In genomic region chr1:96721382-96722160, GRCh38 we compare ENCODE assay signal across 8 cellular contexts. TPM values are rescaled to one million over a fixed set of nuclear protein-coding genes. Genes with fewer than 3 reads are reported as not detected.
DNase-seq lines count a peak whose midpoint lies in the region; ATAC-seq and TF ChIP-seq lines count a peak whose summit lies in the region.

A gene with protein sequence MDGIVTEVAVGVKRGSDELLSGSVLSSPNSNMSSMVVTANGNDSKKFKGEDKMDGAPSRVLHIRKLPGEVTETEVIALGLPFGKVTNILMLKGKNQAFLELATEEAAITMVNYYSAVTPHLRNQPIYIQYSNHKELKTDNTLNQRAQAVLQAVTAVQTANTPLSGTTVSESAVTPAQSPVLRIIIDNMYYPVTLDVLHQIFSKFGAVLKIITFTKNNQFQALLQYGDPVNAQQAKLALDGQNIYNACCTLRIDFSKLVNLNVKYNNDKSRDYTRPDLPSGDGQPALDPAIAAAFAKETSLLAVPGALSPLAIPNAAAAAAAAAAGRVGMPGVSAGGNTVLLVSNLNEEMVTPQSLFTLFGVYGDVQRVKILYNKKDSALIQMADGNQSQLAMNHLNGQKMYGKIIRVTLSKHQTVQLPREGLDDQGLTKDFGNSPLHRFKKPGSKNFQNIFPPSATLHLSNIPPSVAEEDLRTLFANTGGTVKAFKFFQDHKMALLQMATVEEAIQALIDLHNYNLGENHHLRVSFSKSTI (plus strand): TSS chr1:96721784. CDS start chr1:96721865, 81 bp downstream.

- ATAC-seq in GM21786 (IDR thresholded peaks at IDR 0.05; ENCODE audit: unreplicated experiment), result peak; percentile 94
- ATAC-seq in natural killer cell treated with Interleukin-12 subunit alpha and Interleukin-12 subunit beta and Interleukin-15 and Interleukin-18, amount 100 ng/mL, for 72 hours, result peak; percentile 96 to 97
- ATAC-seq in stimulated activated naive CD8-positive, alpha-beta T cell treated with anti-CD3 and anti-CD28 coated beads, Interleukin-15, Interleukin-2, amounts not matched to agents 100 U/mL and 50 U/mL, for 24 hours, result peak; percentile 91

- H3K36me3 Mint-ChIP-seq in activated T-helper 2 cell treated with anti-CD3 and anti-CD28 coated beads, Interferon-gamma antibody, Interleukin-2, Interleukin-4, amounts not matched to agents 10 μg/mL and 5 μg/mL and 100 μg/mL, durations not matched to agents 14 hours and 24 hours and 36 hours (ENCODE audit: low read depth), result peaks cover 22% of the 10 kb centered on the region
- peaks cover 10% of the 10 kb centered on the region for H3K36me3 Mint-ChIP-seq in natural killer cell treated with Interleukin-12 subunit alpha and Interleukin-12 subunit beta and Interleukin-15 and Interleukin-18, amount 100 ng/mL, for 72 hours

- no peaks in the 10 kb centered on the region for H3K9me3 Mint-ChIP-seq in activated T-helper 2 cell treated with anti-CD3 and anti-CD28 coated beads, Interferon-gamma antibody, Interleukin-2, Interleukin-4, amounts not matched to agents 10 μg/mL and 5 μg/mL and 100 μg/mL, durations not matched to agents 14 hours and 24 hours and 36 hours
- no peaks in the 10 kb centered on the region for H3K9me3 Mint-ChIP-seq in natural killer cell treated with Interleukin-12 subunit alpha and Interleukin-12 subunit beta and Interleukin-15 and Interleukin-18, amount 100 ng/mL, for 72 hours

- peak within 1 kb of the TSS; percentile 95 for H3K4me3 Mint-ChIP-seq in activated T-helper 2 cell treated with anti-CD3 and anti-CD28 coated beads, Interferon-gamma antibody, Interleukin-2, Interleukin-4, amounts not matched to agents 10 μg/mL and 5 μg/mL and 100 μg/mL, durations not matched to agents 14 hours and 24 hours and 36 hours (ENCODE audit: low read depth)
- peak within 1 kb of the TSS; percentile 100 for H3K4me3 Mint-ChIP-seq in natural killer cell treated with Interleukin-12 subunit alpha and Interleukin-12 subunit beta and Interleukin-15 and Interleukin-18, amount 100 ng/mL, for 72 hours

- H3K27ac Mint-ChIP-seq in activated T-helper 2 cell treated with anti-CD3 and anti-CD28 coated beads, Interferon-gamma antibody, Interleukin-2, Interleukin-4, amounts not matched to agents 10 μg/mL and 5 μg/mL and 100 μg/mL, durations not matched to agents 14 hours and 24 hours and 36 hours, result peak within 1 kb of the TSS; percentile 95
- peak within 1 kb of the TSS; percentile 81 to 85 for H3K27ac Mint-ChIP-seq in natural killer cell treated with Interleukin-12 subunit alpha and Interleukin-12 subunit beta and Interleukin-15 and Interleukin-18, amount 100 ng/mL, for 72 hours

- H3K4me3 ChIP-seq in fibroblast of pulmonary artery (replicated peaks; ENCODE audit: low read depth, low read length), result peak within 1 kb of the TSS; percentile 91

- intact Hi-C loops in activated T-helper 2 cell treated with anti-CD3 and anti-CD28 coated beads, Interferon-gamma antibody, Interleukin-2, Interleukin-4, amounts not matched to agents 10 μg/mL and 5 μg/mL and 100 μg/mL, durations not matched to agents 14 hours and 24 hours and 36 hours (cut with micrococcal nuclease), result loop anchor here (1.0 to 10.0 kb wide), 6 partner anchors 51 to 1649 kb away; partner anchors contain the start of genes ALG14, DPYD and RWDD3

- DNase-seq in Daoy (ENCODE audit: low read depth) (peak; percentile 94), KG1 (lab: John Stamatoyannopoulos, UW) (peak; percentile 73), RPMI8226 (peak; percentile 78), fibroblast of pulmonary artery (ENCODE audit: low read depth) (peak; percentile 76)
- DNase-seq in activated T-helper 2 cell treated with anti-CD3 and anti-CD28 coated beads, Interferon-gamma antibody, Interleukin-2, Interleukin-4, amounts not matched to agents 10 μg/mL and 5 μg/mL and 100 μg/mL, durations not matched to agents 14 hours and 24 hours and 36 hours (ENCODE audit: low spot score), result peak; percentile 80
- peak; percentile 86 for DNase-seq in natural killer cell treated with Interleukin-12 subunit alpha and Interleukin-12 subunit beta and Interleukin-15 and Interleukin-18, amount 100 ng/mL, for 72 hours (ENCODE audit: low spot score)
- peak; percentile 83 for DNase-seq in stimulated activated naive CD8-positive, alpha-beta T cell treated with anti-CD3 and anti-CD28 coated beads, Interleukin-15, Interleukin-2, amounts not matched to agents 100 U/mL and 50 U/mL, for 24 hours

- H3K27me3 Mint-ChIP-seq in activated T-helper 2 cell treated with anti-CD3 and anti-CD28 coated beads, Interferon-gamma antibody, Interleukin-2, Interleukin-4, amounts not matched to agents 10 μg/mL and 5 μg/mL and 100 μg/mL, durations not matched to agents 14 hours and 24 hours and 36 hours (ENCODE audit: low read depth), result peaks cover 9% of the 10 kb centered on the region
- peaks cover 0 to 4% of the 10 kb centered on the region in 2 donors for H3K27me3 Mint-ChIP-seq in natural killer cell treated with Interleukin-12 subunit alpha and Interleukin-12 subunit beta and Interleukin-15 and Interleukin-18, amount 100 ng/mL, for 72 hours

- H3K4me1 Mint-ChIP-seq in activated T-helper 2 cell treated with anti-CD3 and anti-CD28 coated beads, Interferon-gamma antibody, Interleukin-2, Interleukin-4, amounts not matched to agents 10 μg/mL and 5 μg/mL and 100 μg/mL, durations not matched to agents 14 hours and 24 hours and 36 hours (ENCODE audit: low read depth), result peaks cover 20% of the 10 kb centered on the region
- H3K4me1 Mint-ChIP-seq in natural killer cell treated with Interleukin-12 subunit alpha and Interleukin-12 subunit beta and Interleukin-15 and Interleukin-18, amount 100 ng/mL, for 72 hours (ENCODE audit: low read depth in 2 of 2), result peaks cover 19 to 25% of the 10 kb centered on the region in 2 donors

- TF ChIP-seq CTCF in fibroblast of pulmonary artery (IDR thresholded peaks at IDR 0.05; ENCODE audit: low read length, missing control alignments), result no peak

RNA-seq across cellular contexts. Expression of the gene that starts here (rescaled TPM):
- total RNA-seq in Daoy (2014; rRNA removed; shearing (Covaris generic)), result 48.1 and 56.6 TPM in 2 replicates
- total RNA-seq in activated T-helper 2 cell treated with anti-CD3 and anti-CD28 coated beads, Interferon-gamma antibody, Interleukin-2, Interleukin-4, amounts not matched to agents 10 μg/mL and 5 μg/mL and 100 μg/mL, durations not matched to agents 14 hours and 24 hours and 36 hours, result 17.1 and 18.8 TPM in 2 replicates
- total RNA-seq in natural killer cell treated with Interleukin-12 subunit alpha and Interleukin-12 subunit beta and Interleukin-15 and Interleukin-18, amount 100 ng/mL, for 72 hours, result 10 to 100 TPM; 12.5 to 27.3 TPM

Comparison
In these comparisons a context has a peak if more than half of its experiments do, and no peak if none do; other contexts are left out.
1. Peak in every context shown above with its lines: DNase-seq, ATAC-seq and H3K4me3 ChIP-seq.